8 cellular contexts compared by ENCODE assay signal in genomic region chr6:111709615-111710398, GRCh38.
DNase-seq lines count a peak whose midpoint lies in the region; ATAC-seq and TF ChIP-seq lines count a peak whose summit lies in the region.

No MANE protein-coding gene starts in this region.

- peaks cover 9 to 73% of the 10 kb centered on the region in 2 experiments for H3K36me3 ChIP-seq in mesenchymal stem cell (ENCODE audit: control insufficient read depth in 1 of 2, insufficient read depth in 2 of 2, low read depth in 1 of 2, low read length in 2 of 2)

- no peak overlapping the region for H2BK120ac ChIP-seq in mesenchymal stem cell (ENCODE audit: low read depth, low read length)

- ATAC-seq in GM19035 (IDR thresholded peaks at IDR 0.05; ENCODE audit: unreplicated experiment) (peak; percentile 92), HG03354 (IDR thresholded peaks at IDR 0.05; ENCODE audit: poor library complexity, severe bottlenecking, unreplicated experiment) (peak; percentile 97)
- peak; percentile 80 for ATAC-seq in stimulated activated effector memory CD8-positive, alpha-beta T cell treated with anti-CD3 and anti-CD28 coated beads, Interleukin-12 subunit alpha, Interleukin-12 subunit beta, amount 100 ng/mL, for 72 hours

- 70% methylated on average over 1 of the region's 5 CpGs for WGBS in mesenchymal stem cell

- H3K4me1 Mint-ChIP-seq in CD14-positive monocyte = peaks cover 3% of the 10 kb centered on the region
- H3K4me1 Mint-ChIP-seq in activated CD4-positive, alpha-beta T cell treated with anti-CD3 and anti-CD28 coated beads, Interleukin-2, amount 10 ng/mL, durations not matched to agents 7 days and 5 days = peaks cover 52% of the 10 kb centered on the region
- peaks cover 61% of the 10 kb centered on the region for H3K4me1 Mint-ChIP-seq in stimulated activated effector memory CD8-positive, alpha-beta T cell treated with anti-CD3 and anti-CD28 coated beads, Interleukin-12 subunit alpha, Interleukin-12 subunit beta, amount 100 ng/mL, for 72 hours

- no peaks in the 10 kb centered on the region for H3K9me3 ChIP-seq in mesenchymal stem cell (ENCODE audit: control insufficient read depth, low read length)

- H3K9ac ChIP-seq in mesenchymal stem cell (ENCODE audit: low read length) = peak overlapping the region; percentile 67

- CTCF ChIA-PET in activated CD4-positive, alpha-beta T cell treated with anti-CD3 and anti-CD28 coated beads, Interleukin-2, amount 10 ng/mL, durations not matched to agents 7 days and 5 days (lab: Charles Lee) = interaction anchor here (0.6 to 4.1 kb wide), 35 partner anchors 10 to 451 kb away, joined by 3 to 40 read pairs (median 4); partner anchors contain the start of genes FAM229B, FYN and TUBE1

- H2AFZ ChIP-seq in mesenchymal stem cell (ENCODE audit: low read depth, low read length) = no peak overlapping the region

- H2BK12ac ChIP-seq in mesenchymal stem cell (ENCODE audit: low read length in 2 of 2) = no peak overlapping the region

- no peak overlapping the region for H2BK15ac ChIP-seq in mesenchymal stem cell (ENCODE audit: low read depth, poor library complexity, severe bottlenecking)

- H3K4me3 Mint-ChIP-seq in CD14-positive monocyte = no peak overlapping the region
- H3K4me3 Mint-ChIP-seq in activated CD4-positive, alpha-beta T cell treated with anti-CD3 and anti-CD28 coated beads, Interleukin-2, amount 10 ng/mL, durations not matched to agents 7 days and 5 days = no peak overlapping the region
- H3K4me3 Mint-ChIP-seq in stimulated activated effector memory CD8-positive, alpha-beta T cell treated with anti-CD3 and anti-CD28 coated beads, Interleukin-12 subunit alpha, Interleukin-12 subunit beta, amount 100 ng/mL, for 72 hours = no peak overlapping the region

- POLR2A ChIA-PET in activated CD4-positive, alpha-beta T cell treated with anti-CD3 and anti-CD28 coated beads, Interleukin-2, amount 10 ng/mL, durations not matched to agents 7 days and 5 days (lab: Charles Lee) = no interaction called here

- intact Hi-C loops in CD14-positive monocyte (cut with micrococcal nuclease) = loop anchor here (2.0 to 10.0 kb wide), 5 partner anchors 317 to 455 kb away; no protein-coding TSS in a partner anchor

- H3K4me3 ChIP-seq in mesenchymal stem cell (ENCODE audit: insufficient read depth in 1 of 2, low read depth in 1 of 2, low read length in 2 of 2) = no peak overlapping the region

- no peak overlapping the region for H3K14ac ChIP-seq in mesenchymal stem cell (ENCODE audit: low read length in 2 of 2)

- H3K9me3 Mint-ChIP-seq in CD14-positive monocyte = no peaks in the 10 kb centered on the region
- no peaks in the 10 kb centered on the region for H3K9me3 Mint-ChIP-seq in activated CD4-positive, alpha-beta T cell treated with anti-CD3 and anti-CD28 coated beads, Interleukin-2, amount 10 ng/mL, durations not matched to agents 7 days and 5 days
- H3K9me3 Mint-ChIP-seq in stimulated activated effector memory CD8-positive, alpha-beta T cell treated with anti-CD3 and anti-CD28 coated beads, Interleukin-12 subunit alpha, Interleukin-12 subunit beta, amount 100 ng/mL, for 72 hours = no peaks in the 10 kb centered on the region

- H2AK5ac ChIP-seq in mesenchymal stem cell (ENCODE audit: low read length, severe bottlenecking) = no peak overlapping the region

- TF ChIP-seq CTCF in CD14-positive monocyte (IDR thresholded peaks at IDR 0.05) = peak; percentile 72

- H4K8ac ChIP-seq in mesenchymal stem cell (ENCODE audit: low read length) = no peak overlapping the region

- no peak overlapping the region for H3K4me2 ChIP-seq in mesenchymal stem cell (ENCODE audit: low read length, poor library complexity, severe bottlenecking)

- no peak overlapping the region for H3K23ac ChIP-seq in mesenchymal stem cell (ENCODE audit: low read length in 2 of 2)

- no peak overlapping the region for H2BK5ac ChIP-seq in mesenchymal stem cell (ENCODE audit: low read depth, low read length, poor library complexity, severe bottlenecking)

- H3K36me3 Mint-ChIP-seq in CD14-positive monocyte = peaks cover 76 to 86% of the 10 kb centered on the region in 2 donors
- peaks cover 58% of the 10 kb centered on the region for H3K36me3 Mint-ChIP-seq in activated CD4-positive, alpha-beta T cell treated with anti-CD3 and anti-CD28 coated beads, Interleukin-2, amount 10 ng/mL, durations not matched to agents 7 days and 5 days (ENCODE audit: low read depth)
- peaks cover 99% of the 10 kb centered on the region for H3K36me3 Mint-ChIP-seq in stimulated activated effector memory CD8-positive, alpha-beta T cell treated with anti-CD3 and anti-CD28 coated beads, Interleukin-12 subunit alpha, Interleukin-12 subunit beta, amount 100 ng/mL, for 72 hours

- peaks cover 0 to 2% (median 0%) of the 10 kb centered on the region in 3 donors for H3K27me3 Mint-ChIP-seq in CD14-positive monocyte (ENCODE audit: low read depth in 3 of 3)
- no peaks in the 10 kb centered on the region for H3K27me3 Mint-ChIP-seq in activated CD4-positive, alpha-beta T cell treated with anti-CD3 and anti-CD28 coated beads, Interleukin-2, amount 10 ng/mL, durations not matched to agents 7 days and 5 days

- H3K4ac ChIP-seq in mesenchymal stem cell (ENCODE audit: low read depth in 1 of 2, low read length in 2 of 2) = no peak overlapping the region

- no peak overlapping the region for H3K18ac ChIP-seq in mesenchymal stem cell (ENCODE audit: low read depth in 1 of 2, low read length in 2 of 2)

- H3K27ac Mint-ChIP-seq in CD14-positive monocyte = no peak overlapping the region
- peak overlapping the region; percentile 82 for H3K27ac Mint-ChIP-seq in activated CD4-positive, alpha-beta T cell treated with anti-CD3 and anti-CD28 coated beads, Interleukin-2, amount 10 ng/mL, durations not matched to agents 7 days and 5 days
- H3K27ac Mint-ChIP-seq in stimulated activated effector memory CD8-positive, alpha-beta T cell treated with anti-CD3 and anti-CD28 coated beads, Interleukin-12 subunit alpha, Interleukin-12 subunit beta, amount 100 ng/mL, for 72 hours = peak overlapping the region; percentile 85

- DNase-seq in CD14-positive monocyte (ENCODE audit: low spot score) (no peak), NCI-H345 (lab: John Stamatoyannopoulos, UW) (peak; percentile 83), mesenchymal stem cell (peak; percentile 71)
- DNase-seq in activated CD4-positive, alpha-beta T cell treated with anti-CD3 and anti-CD28 coated beads, Interleukin-2, amount 10 ng/mL, durations not matched to agents 7 days and 5 days = peak; percentile 66
- peak; percentile 49 for DNase-seq in effector CD4-positive, alpha-beta T cell
- DNase-seq in stimulated activated effector memory CD8-positive, alpha-beta T cell treated with anti-CD3 and anti-CD28 coated beads, Interleukin-12 subunit alpha, Interleukin-12 subunit beta, amount 100 ng/mL, for 72 hours (ENCODE audit: low spot score in 2 of 2) = peak in 1 of 2 donors; percentile 67

- H3K27me3 ChIP-seq in mesenchymal stem cell (ENCODE audit: control insufficient read depth in 1 of 2, insufficient read depth in 1 of 2, low read length in 2 of 2) = no peaks in the 10 kb centered on the region

- H4K91ac ChIP-seq in mesenchymal stem cell (ENCODE audit: low read length) = no peak overlapping the region

- H3K27ac ChIP-seq in mesenchymal stem cell (ENCODE audit: low read length, poor library complexity, severe bottlenecking) = no peak overlapping the region

- peaks cover 10% of the 10 kb centered on the region for H3K4me1 ChIP-seq in mesenchymal stem cell (ENCODE audit: control insufficient read depth, insufficient read depth, low read depth, low read length)

- H3K79me1 ChIP-seq in mesenchymal stem cell (replicated peaks; ENCODE audit: low read length, poor library complexity, severe bottlenecking) = no peaks in the 10 kb centered on the region

Comparison
In these comparisons a context has a peak if more than half of its experiments do, and no peak if none do; other contexts are left out.
1. H3K27ac Mint-ChIP-seq: peak in activated CD4-positive, alpha-beta T cell treated with anti-CD3 and anti-CD28 coated beads, Interleukin-2, amount 10 ng/mL, durations not matched to agents 7 days and 5 days (single experiment) and stimulated activated effector memory CD8-positive, alpha-beta T cell treated with anti-CD3 and anti-CD28 coated beads, Interleukin-12 subunit alpha, Interleukin-12 subunit beta, amount 100 ng/mL, for 72 hours (single experiment); none in CD14-positive monocyte (0 of 7).
2. Peak in every context shown above with its lines, with median percentiles within 50 percentile points of each other: ATAC-seq.